9 cellular contexts compared by ENCODE assay signal in genomic region chr18:23629444-23629946, GRCh38. TPM values are rescaled to one million over a fixed set of nuclear protein-coding genes. Genes with fewer than 3 reads are reported as not detected.
A peak's percentile ranks its signal among the peaks of the same experiment; 100 is the strongest.
DNase-seq lines count a peak whose midpoint lies in the region; ATAC-seq and TF ChIP-seq lines count a peak whose summit lies in the region.
"Had no signal": no experiment of that assay in that cellular context is flagged by ENCODE, and none has a peak within 500 bp of the region (broad histone marks: within the 10 kb centered on the region; RNA-seq: fewer than 3 reads in every experiment).

No MANE protein-coding gene starts in this region.

- H3K4me3 ChIP-seq in mucosa of descending colon: no peak overlapping the region

- peaks cover 10% of the 10 kb centered on the region for H3K4me1 ChIP-seq in mucosa of descending colon (ENCODE audit: low read depth)

- DNase-seq in NCI-H2029 treated with DMSO at 0.1 percent for 48 hours (lab: John Stamatoyannopoulos, UW): peak; percentile 66
- peak in 2 of 3 donors; percentile 25 to 47 for DNase-seq in mucosa of descending colon
- no peak for DNase-seq in SIG-M5 (lab: John Stamatoyannopoulos, UW)
- DNase-seq in NCI-H526 treated with DMSO at 0.1 percent for 48 hours (lab: John Stamatoyannopoulos, UW): no peak
- no peak for DNase-seq in AG08395 (ENCODE audit: low spot score)
- DNase-seq in cerebellar nuclear complex (lab: John Stamatoyannopoulos, UW): no peak
- DNase-seq: NCI-H2171 treated with DMSO at 0.1 percent for 48 hours had no signal

- H3K9me3 ChIP-seq in mucosa of descending colon: no peaks in the 10 kb centered on the region

- intact Hi-C loops in mucosa of descending colon (cut with DNase I, micrococcal nuclease): loop anchor here in 1 of 2 donors (10.0 kb wide), 1 partner anchor 185 kb away; no protein-coding TSS in a partner anchor

- no peaks in the 10 kb centered on the region for H3K36me3 ChIP-seq in mucosa of descending colon (ENCODE audit: low read depth)

- ATAC-seq in GM18873 (IDR thresholded peaks at IDR 0.05; ENCODE audit: low FRiP score, unreplicated experiment) (peak; percentile 98), HG02678 (IDR thresholded peaks at IDR 0.05; ENCODE audit: unreplicated experiment) (peak; percentile 98), mucosa of descending colon (peak; percentile 86)

- TF ChIP-seq CTCF in mucosa of descending colon (IDR thresholded peaks at IDR 0.05): no peak

RNA-seq across cellular contexts. Expression of gene ANKRD29, which starts 33.2 kb away (rescaled TPM):
- 1 to 10 TPM; 1.5 to 3.3 (median 1.9) TPM for total RNA-seq in mucosa of descending colon

RNA-seq across cellular contexts. Expression of gene NPC1, which starts 43.2 kb away (rescaled TPM):
- total RNA-seq in mucosa of descending colon: 10 to 100 TPM; 35.5 to 51.0 (median 41.2) TPM

RNA-seq across cellular contexts. Expression of gene LAMA3, which starts 59.8 kb away (rescaled TPM):
- 10 to 100 TPM; 29.0 to 62.0 (median 49.0) TPM for total RNA-seq in mucosa of descending colon

Comparison
In these comparisons a context has a peak if more than half of its experiments do, and no peak if none do; other contexts are left out.
1. DNase-seq: peak in NCI-H2029 treated with DMSO at 0.1 percent for 48 hours (single experiment) and mucosa of descending colon (2 of 3); none in SIG-M5 (single experiment), NCI-H526 treated with DMSO at 0.1 percent for 48 hours (single experiment), AG08395 (single experiment) and cerebellar nuclear complex (0 of 2).
2. Peak in every context shown above with its lines, with median percentiles within 50 percentile points of each other: ATAC-seq.